In the genomic region with DNA sequence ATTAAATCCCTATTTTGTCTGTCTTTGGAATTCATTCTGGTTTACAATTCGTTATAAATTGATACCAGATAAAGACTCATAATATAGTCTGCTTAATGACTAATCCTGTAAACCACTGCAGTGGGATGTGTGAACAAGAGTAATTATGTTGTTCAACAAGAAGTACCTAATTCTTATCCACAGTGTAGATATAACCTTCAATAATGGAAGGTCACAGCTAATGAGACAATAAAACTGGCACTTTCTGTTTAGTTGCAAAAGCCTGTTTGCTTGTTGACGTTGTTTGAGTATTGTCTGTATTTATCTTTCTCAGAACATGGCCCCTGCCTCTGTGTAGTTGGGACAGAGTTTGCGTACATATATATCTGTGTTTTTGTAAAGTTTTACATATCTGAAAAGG, we compare ENCODE assay signal across 2 cellular contexts.
A peak's percentile ranks its signal among the peaks of the same experiment; 100 is the strongest.
TF ChIP-seq lines count a peak whose summit lies in the region.

No MANE protein-coding gene starts in this region.

TF ChIP-seq in HEK293, 187 proteins besides CTCF, POLR2A, EP300 and RAD21:
- TF ChIP-seq ZBTB20 (tag by site-specific recombination; IDR thresholded peaks at IDR 0.05), result peak; percentile 40; the same call in 1 of the 2 replicates
- TF ChIP-seq, protein P1, sequence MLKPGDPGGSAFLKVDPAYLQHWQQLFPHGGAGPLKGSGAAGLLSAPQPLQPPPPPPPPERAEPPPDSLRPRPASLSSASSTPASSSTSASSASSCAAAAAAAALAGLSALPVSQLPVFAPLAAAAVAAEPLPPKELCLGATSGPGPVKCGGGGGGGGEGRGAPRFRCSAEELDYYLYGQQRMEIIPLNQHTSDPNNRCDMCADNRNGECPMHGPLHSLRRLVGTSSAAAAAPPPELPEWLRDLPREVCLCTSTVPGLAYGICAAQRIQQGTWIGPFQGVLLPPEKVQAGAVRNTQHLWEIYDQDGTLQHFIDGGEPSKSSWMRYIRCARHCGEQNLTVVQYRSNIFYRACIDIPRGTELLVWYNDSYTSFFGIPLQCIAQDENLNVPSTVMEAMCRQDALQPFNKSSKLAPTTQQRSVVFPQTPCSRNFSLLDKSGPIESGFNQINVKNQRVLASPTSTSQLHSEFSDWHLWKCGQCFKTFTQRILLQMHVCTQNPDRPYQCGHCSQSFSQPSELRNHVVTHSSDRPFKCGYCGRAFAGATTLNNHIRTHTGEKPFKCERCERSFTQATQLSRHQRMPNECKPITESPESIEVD (tag by site-specific recombination; IDR thresholded peaks at IDR 0.05), result peak; percentile 72
- TF ChIP-seq ZBTB21 (tag by site-specific recombination; IDR thresholded peaks at IDR 0.05), result no peak
- TF ChIP-seq, protein P2, sequence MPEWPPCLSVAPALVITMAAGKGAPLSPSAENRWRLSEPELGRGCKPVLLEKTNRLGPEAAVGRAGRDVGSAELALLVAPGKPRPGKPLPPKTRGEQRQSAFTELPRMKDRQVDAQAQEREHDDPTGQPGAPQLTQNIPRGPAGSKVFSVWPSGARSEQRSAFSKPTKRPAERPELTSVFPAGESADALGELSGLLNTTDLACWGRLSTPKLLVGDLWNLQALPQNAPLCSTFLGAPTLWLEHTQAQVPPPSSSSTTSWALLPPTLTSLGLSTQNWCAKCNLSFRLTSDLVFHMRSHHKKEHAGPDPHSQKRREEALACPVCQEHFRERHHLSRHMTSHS (tag by site-specific recombination; IDR thresholded peaks at IDR 0.05), result no peak
- TF ChIP-seq WT1 (tag by site-specific recombination; IDR thresholded peaks at IDR 0.05), result 0 out of 2 replicates have a peak, but pooled peaks have one; percentile 21
- peak; percentile 46; the same call in 1 of the 2 replicates for TF ChIP-seq SP7 (tag by site-specific recombination; IDR thresholded peaks at IDR 0.05)
- TF ChIP-seq ZNF48 (tag by site-specific recombination; IDR thresholded peaks at IDR 0.05), result no peak
- peak; percentile 68 for TF ChIP-seq OSR2 (tag by site-specific recombination; IDR thresholded peaks at IDR 0.05)
- TF ChIP-seq, protein P3, sequence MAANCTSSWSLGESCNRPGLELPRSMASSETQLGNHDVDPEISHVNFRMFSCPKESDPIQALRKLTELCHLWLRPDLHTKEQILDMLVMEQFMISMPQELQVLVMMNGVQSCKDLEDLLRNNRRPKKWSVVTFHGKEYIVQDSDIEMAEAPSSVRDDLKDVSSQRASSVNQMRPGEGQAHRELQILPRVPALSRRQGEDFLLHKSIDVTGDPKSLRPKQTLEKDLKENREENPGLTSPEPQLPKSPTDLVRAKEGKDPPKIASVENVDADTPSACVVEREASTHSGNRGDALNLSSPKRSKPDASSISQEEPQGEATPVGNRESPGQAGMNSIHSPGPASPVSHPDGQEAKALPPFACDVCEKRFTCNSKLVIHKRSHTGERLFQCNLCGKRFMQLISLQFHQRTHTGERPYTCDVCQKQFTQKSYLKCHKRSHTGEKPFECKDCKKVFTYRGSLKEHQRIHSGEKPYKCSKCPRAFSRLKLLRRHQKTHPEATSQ (tag by site-specific recombination; IDR thresholded peaks at IDR 0.05), result no peak
- TF ChIP-seq ZNF777 (tag by site-specific recombination; IDR thresholded peaks at IDR 0.05; ENCODE audit: borderline replicate concordance), result no peak
- TF ChIP-seq ZNF623 (tag by site-specific recombination; IDR thresholded peaks at IDR 0.05), result no peak
- TF ChIP-seq GLI2 (tag by site-specific recombination; IDR thresholded peaks at IDR 0.05; ENCODE audit: borderline replicate concordance, low read depth), result peak; percentile 16; the same call in 1 of the 2 replicates
- peak; percentile 28; the same call in 1 of the 2 replicates for TF ChIP-seq IKZF3 (tag by site-specific recombination; IDR thresholded peaks at IDR 0.05)
- TF ChIP-seq ZNF571 (tag by site-specific recombination; IDR thresholded peaks at IDR 0.05), result no peak
- peak; percentile 73 for TF ChIP-seq FEZF1 (tag by site-specific recombination; IDR thresholded peaks at IDR 0.05)

TF ChIP-seq in GM12878, 131 proteins besides CTCF, POLR2A, EP300 and RAD21:
- TF ChIP-seq PAX8 (IDR thresholded peaks at IDR 0.05), result no peak
- no peak for TF ChIP-seq JUNB (IDR thresholded peaks at IDR 0.05)
- TF ChIP-seq PML (IDR thresholded peaks at IDR 0.05; ENCODE audit: low read length), result no peak
- TF ChIP-seq, protein P4, sequence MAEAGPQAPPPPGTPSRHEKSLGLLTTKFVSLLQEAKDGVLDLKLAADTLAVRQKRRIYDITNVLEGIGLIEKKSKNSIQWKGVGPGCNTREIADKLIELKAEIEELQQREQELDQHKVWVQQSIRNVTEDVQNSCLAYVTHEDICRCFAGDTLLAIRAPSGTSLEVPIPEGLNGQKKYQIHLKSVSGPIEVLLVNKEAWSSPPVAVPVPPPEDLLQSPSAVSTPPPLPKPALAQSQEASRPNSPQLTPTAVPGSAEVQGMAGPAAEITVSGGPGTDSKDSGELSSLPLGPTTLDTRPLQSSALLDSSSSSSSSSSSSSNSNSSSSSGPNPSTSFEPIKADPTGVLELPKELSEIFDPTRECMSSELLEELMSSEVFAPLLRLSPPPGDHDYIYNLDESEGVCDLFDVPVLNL (IDR thresholded peaks at IDR 0.05; ENCODE audit: low read depth, low read length), result no peak
- TF ChIP-seq TAF1 (IDR thresholded peaks at IDR 0.05; ENCODE audit: borderline replicate concordance, low read depth, low read length), result no peak
- TF ChIP-seq, protein P5, sequence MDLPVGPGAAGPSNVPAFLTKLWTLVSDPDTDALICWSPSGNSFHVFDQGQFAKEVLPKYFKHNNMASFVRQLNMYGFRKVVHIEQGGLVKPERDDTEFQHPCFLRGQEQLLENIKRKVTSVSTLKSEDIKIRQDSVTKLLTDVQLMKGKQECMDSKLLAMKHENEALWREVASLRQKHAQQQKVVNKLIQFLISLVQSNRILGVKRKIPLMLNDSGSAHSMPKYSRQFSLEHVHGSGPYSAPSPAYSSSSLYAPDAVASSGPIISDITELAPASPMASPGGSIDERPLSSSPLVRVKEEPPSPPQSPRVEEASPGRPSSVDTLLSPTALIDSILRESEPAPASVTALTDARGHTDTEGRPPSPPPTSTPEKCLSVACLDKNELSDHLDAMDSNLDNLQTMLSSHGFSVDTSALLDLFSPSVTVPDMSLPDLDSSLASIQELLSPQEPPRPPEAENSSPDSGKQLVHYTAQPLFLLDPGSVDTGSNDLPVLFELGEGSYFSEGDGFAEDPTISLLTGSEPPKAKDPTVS (IDR thresholded peaks at IDR 0.05; ENCODE audit: low read depth, low read length), result no peak
- 0 out of 2 replicates have a peak, but pooled peaks have one; percentile 19 for TF ChIP-seq IKZF1 (conservative IDR thresholded peaks at IDR 0.05)
- TF ChIP-seq MTA3 (IDR thresholded peaks at IDR 0.05; ENCODE audit: borderline replicate concordance, low read length), result no peak
- no peak for TF ChIP-seq ZNF384 (IDR thresholded peaks at IDR 0.05; ENCODE audit: borderline replicate concordance, low read depth, low read length)
- TF ChIP-seq ESRRA (IDR thresholded peaks at IDR 0.05; ENCODE audit: low read length), result peak; percentile 88; the same call in 1 of the 2 replicates
- TF ChIP-seq BMI1 (IDR thresholded peaks at IDR 0.05; ENCODE audit: borderline replicate concordance), result no peak
- TF ChIP-seq NFIC (IDR thresholded peaks at IDR 0.05; ENCODE audit: low read depth, low read length), result no peak
- no peak for TF ChIP-seq NR2C1 (IDR thresholded peaks at IDR 0.05)
- TF ChIP-seq NRF1 (conservative IDR thresholded peaks at IDR 0.05; ENCODE audit: low read depth, low read length), result no peak
- TF ChIP-seq CHD4 (IDR thresholded peaks at IDR 0.05), result no peak
- TF ChIP-seq HDAC6 (IDR thresholded peaks at IDR 0.05; ENCODE audit: unreplicated experiment), result no peak
- no peak for TF ChIP-seq KDM1A (IDR thresholded peaks at IDR 0.05; ENCODE audit: borderline replicate concordance)
- peak; percentile 82 for TF ChIP-seq MTA2 (IDR thresholded peaks at IDR 0.05; ENCODE audit: low read depth)
- TF ChIP-seq MEF2B (IDR thresholded peaks at IDR 0.05; ENCODE audit: partially characterized antibody, poor library complexity, severe bottlenecking), result peak; percentile 10
- no peak for TF ChIP-seq CBX3 (IDR thresholded peaks at IDR 0.05; ENCODE audit: borderline replicate concordance, low read depth)
- no peak for TF ChIP-seq TCF3 (IDR thresholded peaks at IDR 0.05; ENCODE audit: borderline replicate concordance, insufficient read depth, low read depth, low read length)
- TF ChIP-seq, protein P6, sequence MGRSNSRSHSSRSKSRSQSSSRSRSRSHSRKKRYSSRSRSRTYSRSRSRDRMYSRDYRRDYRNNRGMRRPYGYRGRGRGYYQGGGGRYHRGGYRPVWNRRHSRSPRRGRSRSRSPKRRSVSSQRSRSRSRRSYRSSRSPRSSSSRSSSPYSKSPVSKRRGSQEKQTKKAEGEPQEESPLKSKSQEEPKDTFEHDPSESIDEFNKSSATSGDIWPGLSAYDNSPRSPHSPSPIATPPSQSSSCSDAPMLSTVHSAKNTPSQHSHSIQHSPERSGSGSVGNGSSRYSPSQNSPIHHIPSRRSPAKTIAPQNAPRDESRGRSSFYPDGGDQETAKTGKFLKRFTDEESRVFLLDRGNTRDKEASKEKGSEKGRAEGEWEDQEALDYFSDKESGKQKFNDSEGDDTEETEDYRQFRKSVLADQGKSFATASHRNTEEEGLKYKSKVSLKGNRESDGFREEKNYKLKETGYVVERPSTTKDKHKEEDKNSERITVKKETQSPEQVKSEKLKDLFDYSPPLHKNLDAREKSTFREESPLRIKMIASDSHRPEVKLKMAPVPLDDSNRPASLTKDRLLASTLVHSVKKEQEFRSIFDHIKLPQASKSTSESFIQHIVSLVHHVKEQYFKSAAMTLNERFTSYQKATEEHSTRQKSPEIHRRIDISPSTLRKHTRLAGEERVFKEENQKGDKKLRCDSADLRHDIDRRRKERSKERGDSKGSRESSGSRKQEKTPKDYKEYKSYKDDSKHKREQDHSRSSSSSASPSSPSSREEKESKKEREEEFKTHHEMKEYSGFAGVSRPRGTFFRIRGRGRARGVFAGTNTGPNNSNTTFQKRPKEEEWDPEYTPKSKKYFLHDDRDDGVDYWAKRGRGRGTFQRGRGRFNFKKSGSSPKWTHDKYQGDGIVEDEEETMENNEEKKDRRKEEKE (IDR thresholded peaks at IDR 0.05), result no peak
- TF ChIP-seq, protein P7, sequence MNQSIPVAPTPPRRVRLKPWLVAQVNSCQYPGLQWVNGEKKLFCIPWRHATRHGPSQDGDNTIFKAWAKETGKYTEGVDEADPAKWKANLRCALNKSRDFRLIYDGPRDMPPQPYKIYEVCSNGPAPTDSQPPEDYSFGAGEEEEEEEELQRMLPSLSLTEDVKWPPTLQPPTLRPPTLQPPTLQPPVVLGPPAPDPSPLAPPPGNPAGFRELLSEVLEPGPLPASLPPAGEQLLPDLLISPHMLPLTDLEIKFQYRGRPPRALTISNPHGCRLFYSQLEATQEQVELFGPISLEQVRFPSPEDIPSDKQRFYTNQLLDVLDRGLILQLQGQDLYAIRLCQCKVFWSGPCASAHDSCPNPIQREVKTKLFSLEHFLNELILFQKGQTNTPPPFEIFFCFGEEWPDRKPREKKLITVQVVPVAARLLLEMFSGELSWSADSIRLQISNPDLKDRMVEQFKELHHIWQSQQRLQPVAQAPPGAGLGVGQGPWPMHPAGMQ (IDR thresholded peaks at IDR 0.05; ENCODE audit: borderline replicate concordance), result no peak
- TF ChIP-seq, protein P8, sequence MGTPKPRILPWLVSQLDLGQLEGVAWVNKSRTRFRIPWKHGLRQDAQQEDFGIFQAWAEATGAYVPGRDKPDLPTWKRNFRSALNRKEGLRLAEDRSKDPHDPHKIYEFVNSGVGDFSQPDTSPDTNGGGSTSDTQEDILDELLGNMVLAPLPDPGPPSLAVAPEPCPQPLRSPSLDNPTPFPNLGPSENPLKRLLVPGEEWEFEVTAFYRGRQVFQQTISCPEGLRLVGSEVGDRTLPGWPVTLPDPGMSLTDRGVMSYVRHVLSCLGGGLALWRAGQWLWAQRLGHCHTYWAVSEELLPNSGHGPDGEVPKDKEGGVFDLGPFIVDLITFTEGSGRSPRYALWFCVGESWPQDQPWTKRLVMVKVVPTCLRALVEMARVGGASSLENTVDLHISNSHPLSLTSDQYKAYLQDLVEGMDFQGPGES (IDR thresholded peaks at IDR 0.05), result no peak
- peak; percentile 55; the same call in 1 of the 2 replicates for TF ChIP-seq NR2F1 (conservative IDR thresholded peaks at IDR 0.05)
- no peak for TF ChIP-seq ZNF207 (IDR thresholded peaks at IDR 0.05; ENCODE audit: borderline replicate concordance)
- no peak for TF ChIP-seq FOXK2 (IDR thresholded peaks at IDR 0.05)
- TF ChIP-seq NFYA (IDR thresholded peaks at IDR 0.05; ENCODE audit: borderline replicate concordance, low read depth, low read length), result no peak
- no peak for TF ChIP-seq STAT1 (conservative IDR thresholded peaks at IDR 0.05)
- TF ChIP-seq FOS (IDR thresholded peaks at IDR 0.05; ENCODE audit: borderline replicate concordance, extremely low read depth, insufficient read length), result no peak
- TF ChIP-seq SMARCA5 (IDR thresholded peaks at IDR 0.05), result no peak
- no peak for TF ChIP-seq NFXL1 (IDR thresholded peaks at IDR 0.05; ENCODE audit: borderline replicate concordance)
- no peak for TF ChIP-seq RUNX3 (IDR thresholded peaks at IDR 0.05; ENCODE audit: low read length)
- TF ChIP-seq CREB1 (IDR thresholded peaks at IDR 0.05; ENCODE audit: low read depth), result no peak
- 0 out of 2 replicates have a peak, but pooled peaks have one; percentile 32 for TF ChIP-seq DPF2 (IDR thresholded peaks at IDR 0.05)
